ENCODE assay signal across 25 cellular contexts in the genomic region with DNA sequence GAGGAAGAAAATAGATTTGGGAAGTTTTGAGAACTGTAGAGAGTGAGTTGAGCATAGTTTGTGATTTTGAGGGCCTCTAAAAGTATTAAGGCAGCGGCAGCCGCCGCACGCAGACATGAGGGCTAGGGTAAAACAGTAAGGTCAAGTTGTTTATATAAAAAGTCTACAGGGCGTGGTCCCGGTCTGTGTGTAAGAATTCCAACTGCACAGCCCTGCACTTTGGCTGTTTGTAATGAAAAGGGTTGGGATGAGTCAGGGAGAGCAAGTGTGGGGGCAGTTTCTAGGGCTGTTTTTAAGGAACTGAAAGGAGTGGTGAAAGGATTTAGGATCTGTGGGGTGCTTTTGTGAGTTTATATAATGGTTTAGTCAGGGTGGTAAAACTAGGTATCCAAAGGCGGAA. TPM values are rescaled to one million over a fixed set of nuclear protein-coding genes. Genes with fewer than 3 reads are reported as not detected.
DNase-seq lines count a peak whose midpoint lies in the region; ATAC-seq and TF ChIP-seq lines count a peak whose summit lies in the region.
"Had no signal": no experiment of that assay in that cellular context is flagged by ENCODE, and none has a peak within 500 bp of the region (broad histone marks: within the 10 kb centered on the region; RNA-seq: fewer than 3 reads in every experiment).

No MANE protein-coding gene starts in this region.

- H2BK120ac ChIP-seq in mesendoderm (ENCODE audit: low read depth, low read length) = no peak overlapping the region

- H3K79me1 ChIP-seq in mesendoderm (ENCODE audit: low read length) = no peaks in the 10 kb centered on the region

- peaks cover 8% of the 10 kb centered on the region for H3K9me3 Mint-ChIP-seq in endodermal cell
- H3K9me3 Mint-ChIP-seq in progenitor cell of endocrine pancreas (ENCODE audit: low read depth) = peaks cover 4% of the 10 kb centered on the region
- H3K9me3 Mint-ChIP-seq in activated naive CD8-positive, alpha-beta T cell treated with anti-CD3 and anti-CD28 coated beads, Interleukin-2, amount 50 U/mL, for 24 hours = no peaks in the 10 kb centered on the region
- H3K9me3 Mint-ChIP-seq: activated T-helper 2 cell treated with anti-CD3 and anti-CD28 coated beads, Interferon-gamma antibody, Interleukin-2, Interleukin-4, amounts not matched to agents 10 μg/mL and 5 μg/mL and 100 μg/mL, durations not matched to agents 14 hours and 24 hours and 36 hours; CD8-positive, alpha-beta memory T cell; IgD-negative memory B cell; naive thymus-derived CD8-positive, alpha-beta T cell; stimulated activated naive CD8-positive, alpha-beta T cell treated with anti-CD3 and anti-CD28 coated beads, Interleukin-15, amount 100 ng/mL, for 72 hours had no signal

- H3K18ac ChIP-seq in mesendoderm (ENCODE audit: low read length) = peak overlapping the region; percentile 90

- H3K23ac ChIP-seq in mesendoderm (ENCODE audit: low read length) = no peak overlapping the region

- H2BK15ac ChIP-seq in mesendoderm (replicated peaks; ENCODE audit: low read depth) = no peak overlapping the region

- H3K36me3 Mint-ChIP-seq in endodermal cell (ENCODE audit: low read depth) (peaks cover 18% of the 10 kb centered on the region), progenitor cell of endocrine pancreas (ENCODE audit: insufficient read depth) (peaks cover 3% of the 10 kb centered on the region)
- H3K36me3 Mint-ChIP-seq in activated naive CD8-positive, alpha-beta T cell treated with anti-CD3 and anti-CD28 coated beads, Interleukin-2, amount 50 U/mL, for 24 hours (ENCODE audit: low read depth) = no peaks in the 10 kb centered on the region
- H3K36me3 Mint-ChIP-seq: activated CD8-positive, alpha-beta memory T cell treated with anti-CD3 and anti-CD28 coated beads, Interleukin-2, amount 10 ng/mL, durations not matched to agents 7 days and 5 days; CD8-positive, alpha-beta memory T cell; IgD-negative memory B cell; naive thymus-derived CD8-positive, alpha-beta T cell had no signal

- peaks cover 39% of the 10 kb centered on the region for H3K36me3 ChIP-seq in endodermal cell (ENCODE audit: control insufficient read depth, insufficient read depth, low read length)
- no peaks in the 10 kb centered on the region for H3K36me3 ChIP-seq in mesendoderm (ENCODE audit: control insufficient read depth, insufficient read depth, low read length)

- H3K4me2 ChIP-seq in mesendoderm (ENCODE audit: low read length) = peak overlapping the region; percentile 11

- H3K4me1 ChIP-seq in endodermal cell (ENCODE audit: control insufficient read depth, insufficient read depth, low read length) = no peaks in the 10 kb centered on the region
- H3K4me1 ChIP-seq in mesendoderm (ENCODE audit: control insufficient read depth, low read depth, low read length) = peaks cover 8% of the 10 kb centered on the region

- H3K27ac Mint-ChIP-seq in endodermal cell (no peak overlapping the region), progenitor cell of endocrine pancreas (no peak overlapping the region)
- H3K27ac Mint-ChIP-seq in activated naive CD8-positive, alpha-beta T cell treated with anti-CD3 and anti-CD28 coated beads, Interleukin-2, amount 50 U/mL, for 24 hours = no peak overlapping the region
- H3K27ac Mint-ChIP-seq: activated CD8-positive, alpha-beta memory T cell treated with anti-CD3 and anti-CD28 coated beads, Interleukin-2, amount 10 ng/mL, durations not matched to agents 7 days and 5 days; activated T-helper 2 cell treated with anti-CD3 and anti-CD28 coated beads, Interferon-gamma antibody, Interleukin-2, Interleukin-4, amounts not matched to agents 10 μg/mL and 5 μg/mL and 100 μg/mL, durations not matched to agents 14 hours and 24 hours and 36 hours; CD8-positive, alpha-beta memory T cell; IgD-negative memory B cell; naive thymus-derived CD8-positive, alpha-beta T cell; stimulated activated naive CD8-positive, alpha-beta T cell treated with anti-CD3 and anti-CD28 coated beads, Interleukin-15, amount 100 ng/mL, for 72 hours had no signal

- no peak overlapping the region for H4K5ac ChIP-seq in mesendoderm (ENCODE audit: low read length)

- H3K4me3 Mint-ChIP-seq in endodermal cell (no peak overlapping the region), progenitor cell of endocrine pancreas (ENCODE audit: low read depth) (no peak overlapping the region)
- no peak overlapping the region for H3K4me3 Mint-ChIP-seq in activated naive CD8-positive, alpha-beta T cell treated with anti-CD3 and anti-CD28 coated beads, Interleukin-2, amount 50 U/mL, for 24 hours
- H3K4me3 Mint-ChIP-seq: activated CD8-positive, alpha-beta memory T cell treated with anti-CD3 and anti-CD28 coated beads, Interleukin-2, amount 10 ng/mL, durations not matched to agents 7 days and 5 days; CD8-positive, alpha-beta memory T cell; IgD-negative memory B cell; naive thymus-derived CD8-positive, alpha-beta T cell; stimulated activated naive CD8-positive, alpha-beta T cell treated with anti-CD3 and anti-CD28 coated beads, Interleukin-15, amount 100 ng/mL, for 72 hours had no signal

- H3K56ac ChIP-seq in mesendoderm (ENCODE audit: low read length) = peak overlapping the region; percentile 79

- H3K27ac ChIP-seq in endodermal cell (ENCODE audit: low read depth, low read length) = no peak overlapping the region
- peak overlapping the region; percentile 87 for H3K27ac ChIP-seq in mesendoderm (ENCODE audit: low read depth, low read length)
- H3K27ac ChIP-seq: skin epidermis had no signal

- no peak overlapping the region for H4K8ac ChIP-seq in mesendoderm (ENCODE audit: low read depth, low read length)

- no peak overlapping the region for H3K4ac ChIP-seq in mesendoderm (ENCODE audit: low read depth, low read length)

- H3K9me3 ChIP-seq in endodermal cell (ENCODE audit: control insufficient read depth, low read length) = no peaks in the 10 kb centered on the region

- ATAC-seq in activated naive CD8-positive, alpha-beta T cell treated with anti-CD3 and anti-CD28 coated beads, Interleukin-2, amount 50 U/mL, for 24 hours = no peak
- no peak for ATAC-seq in HG02981 (IDR thresholded peaks at IDR 0.05; ENCODE audit: unreplicated experiment)
- ATAC-seq: activated CD8-positive, alpha-beta memory T cell treated with anti-CD3 and anti-CD28 coated beads, Interleukin-2, amount 10 ng/mL, durations not matched to agents 7 days and 5 days; naive thymus-derived CD8-positive, alpha-beta T cell; SK-N-SH treated with all-trans-retinoic acid at 6 μM for 48 hours; stimulated activated naive CD8-positive, alpha-beta T cell treated with anti-CD3 and anti-CD28 coated beads, Interleukin-15, amount 100 ng/mL, for 72 hours had no signal

- WGBS in endodermal cell (ENCODE audit: insufficient coverage in 1 of 2, insufficient read length in 1 of 2), 2 experiments = 67% methylated on average over 7 of the region's 7 CpGs; no CpG with 5 or more reads in 1 of the 2 experiments
- WGBS in mesendoderm (ENCODE audit: extremely low coverage, insufficient coverage, low lambda C conversion rate) = no CpG with 5 or more reads among the region's 7 CpGs

- no peaks in the 10 kb centered on the region for H3K27me3 Mint-ChIP-seq in endodermal cell (ENCODE audit: insufficient read depth)
- peaks cover 3% of the 10 kb centered on the region for H3K27me3 Mint-ChIP-seq in progenitor cell of endocrine pancreas
- H3K27me3 Mint-ChIP-seq in activated naive CD8-positive, alpha-beta T cell treated with anti-CD3 and anti-CD28 coated beads, Interleukin-2, amount 50 U/mL, for 24 hours = no peaks in the 10 kb centered on the region

- H2BK5ac ChIP-seq in mesendoderm (ENCODE audit: low read length) = peak overlapping the region; percentile 59

- H3K4me3 ChIP-seq in endodermal cell (ENCODE audit: low read length) (peak overlapping the region; percentile 87), mesendoderm (ENCODE audit: low read length) (no peak overlapping the region)
- H3K4me3 ChIP-seq: skin epidermis had no signal

- H3K27me3 ChIP-seq in endodermal cell (ENCODE audit: control insufficient read depth, insufficient read depth, low read length, poor library complexity, severe bottlenecking) (no peaks in the 10 kb centered on the region), mesendoderm (ENCODE audit: insufficient read depth, low read length, poor library complexity) (no peaks in the 10 kb centered on the region)

- DNase-seq in H4 (ENCODE audit: low spot score) = peak; percentile 42
- DNase-seq in RPMI7951 (ENCODE audit: low read depth) = peak; percentile 2
- no peak for DNase-seq in endodermal cell
- no peak for DNase-seq in mesendoderm
- DNase-seq in progenitor cell of endocrine pancreas (ENCODE audit: low spot score, unreplicated experiment) = no peak
- DNase-seq in activated naive CD8-positive, alpha-beta T cell treated with anti-CD3 and anti-CD28 coated beads, Interleukin-2, amount 50 U/mL, for 24 hours = no peak
- no peak for DNase-seq in putamen (ENCODE audit: low spot score)
- DNase-seq: activated CD4-positive, alpha-beta T cell treated with anti-CD3 and anti-CD28 coated beads for 48 hours; activated CD8-positive, alpha-beta memory T cell treated with anti-CD3 and anti-CD28 coated beads, Interleukin-2, amount 10 ng/mL, durations not matched to agents 7 days and 5 days; CD8-positive, alpha-beta memory T cell; DMS53; GOT3; naive thymus-derived CD8-positive, alpha-beta T cell; NCI-H2029; NCI-H510A treated with DMSO at 0.1 percent for 48 hours; posterior cingulate gyrus; RPMI8226; stimulated activated CD4-positive, alpha-beta T cell treated with anti-CD3 and anti-CD28 coated beads, Interleukin-2, amount 100 ng/mL, for 48 hours; stimulated activated naive CD8-positive, alpha-beta T cell treated with anti-CD3 and anti-CD28 coated beads, Interleukin-15, amount 100 ng/mL, for 72 hours; trophoblast cell had no signal

- H2AK5ac ChIP-seq in mesendoderm (ENCODE audit: low read length) = no peak overlapping the region

- TF ChIP-seq CTCF in endodermal cell (conservative IDR thresholded peaks at IDR 0.05) = no peak
- TF ChIP-seq CTCF in progenitor cell of endocrine pancreas (IDR thresholded peaks at IDR 0.05; ENCODE audit: unreplicated experiment) = no peak

- peaks cover 26% of the 10 kb centered on the region for H3K4me1 Mint-ChIP-seq in endodermal cell
- H3K4me1 Mint-ChIP-seq in progenitor cell of endocrine pancreas (ENCODE audit: low read depth) = peaks cover 7% of the 10 kb centered on the region
- no peaks in the 10 kb centered on the region for H3K4me1 Mint-ChIP-seq in activated naive CD8-positive, alpha-beta T cell treated with anti-CD3 and anti-CD28 coated beads, Interleukin-2, amount 50 U/mL, for 24 hours
- H3K4me1 Mint-ChIP-seq: activated CD8-positive, alpha-beta memory T cell treated with anti-CD3 and anti-CD28 coated beads, Interleukin-2, amount 10 ng/mL, durations not matched to agents 7 days and 5 days; CD8-positive, alpha-beta memory T cell; IgD-negative memory B cell; naive thymus-derived CD8-positive, alpha-beta T cell; stimulated activated naive CD8-positive, alpha-beta T cell treated with anti-CD3 and anti-CD28 coated beads, Interleukin-15, amount 100 ng/mL, for 72 hours had no signal

- no peaks in the 10 kb centered on the region for H3K79me2 ChIP-seq in mesendoderm (ENCODE audit: control insufficient read depth, insufficient read depth, low read length)

- H3K9ac ChIP-seq in endodermal cell (ENCODE audit: extremely low read depth, low read length, poor library complexity, severe bottlenecking) (peak overlapping the region; percentile 98), mesendoderm (ENCODE audit: low read length) (peak overlapping the region; percentile 55)

RNA-seq across cellular contexts. Expression of a gene that starts 55.0 kb away (rescaled TPM):
- total RNA-seq in H4 (2014; rRNA removed; shearing (Covaris generic)) = 426 and 477 TPM in 2 replicates
- total RNA-seq in RPMI7951 (2014; rRNA removed; shearing (Covaris generic)) = 181 and 203 TPM in 2 replicates
- total RNA-seq in endodermal cell = 100 to 1,000 TPM; 595 to 651 TPM
- polyA plus RNA-seq in endodermal cell (2013, experiment 1 of 2) = 492 TPM
- 451 TPM for polyA plus RNA-seq in endodermal cell (2013, experiment 2 of 2)
- 551 TPM for polyA plus RNA-seq in mesendoderm (2013, experiment 1 of 2)
- polyA plus RNA-seq in mesendoderm (2013, experiment 2 of 2) = 526 TPM
- total RNA-seq in progenitor cell of endocrine pancreas = 408 and 425 TPM in 2 replicates

Comparison
In these comparisons a context has a peak if more than half of its experiments do, and no peak if none do; other contexts are left out.
1. DNase-seq: peak in H4 (single experiment) and RPMI7951 (single experiment); none in endodermal cell (single experiment), mesendoderm (single experiment), progenitor cell of endocrine pancreas (single experiment), activated naive CD8-positive, alpha-beta T cell treated with anti-CD3 and anti-CD28 coated beads, Interleukin-2, amount 50 U/mL, for 24 hours (single experiment) and putamen (single experiment).